Comparison of ENCODE assay signal across 32 cellular contexts in the genomic region with DNA sequence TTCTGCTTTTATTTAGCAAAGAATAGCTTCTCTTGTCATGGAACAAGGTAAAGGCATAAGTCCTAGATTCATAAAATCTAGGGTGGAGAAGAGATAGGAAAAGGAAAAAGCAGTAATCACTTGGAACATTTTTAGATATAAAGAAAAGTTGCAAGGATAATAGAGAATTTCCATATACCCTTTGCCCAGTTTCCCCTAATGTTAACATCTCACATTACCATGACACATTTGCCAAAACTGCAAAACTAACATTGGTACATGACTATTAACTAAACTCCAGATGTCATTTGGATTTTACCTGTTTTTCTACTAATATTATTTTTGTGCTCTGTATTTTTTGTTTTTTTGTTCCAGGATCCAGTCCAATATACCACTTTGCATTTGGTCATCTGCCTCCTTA.
"Had no signal": no experiment of that assay in that cellular context is flagged by ENCODE, and none has a peak within 500 bp of the region (broad histone marks: within the 10 kb centered on the region; RNA-seq: fewer than 3 reads in every experiment).

No MANE protein-coding gene starts in this region.

- H3K4me3 ChIP-seq: MG63 had no signal

- DNase-seq: Karpas-422, Kasumi-1, MG63, MM.1S, MV-4-11, NCI-H1048, NCI-H1092, NCI-H1092 treated with DMSO at 0.1 percent for 48 hours, NCI-H1105, NCI-H1105 treated with DMSO at 0.1 percent for 48 hours, NCI-H1436, NCI-H1436 treated with DMSO at 0.1 percent for 48 hours, NCI-H146, NCI-H1694, NCI-H1694 treated with DMSO at 0.1 percent for 48 hours, NCI-H187, NCI-H187 treated with DMSO at 0.1 percent for 48 hours, NCI-H1930, NCI-H2029, NCI-H2029 treated with DMSO at 0.1 percent for 48 hours, NCI-H2081, NCI-H2081 treated with DMSO at 0.1 percent for 48 hours, NCI-H2107, NCI-H2171, NCI-H2171 treated with DMSO at 0.1 percent for 48 hours, NCI-H2227 treated with DMSO at 0.1 percent for 48 hours, NCI-H226, NCI-H345, NCI-H446, NCI-H446 treated with DMSO at 0.1 percent for 48 hours, NCI-H510A, NCI-H510A treated with DMSO at 0.1 percent for 48 hours had no signal

- H3K36me3 ChIP-seq: MG63 had no signal
